25 cellular contexts compared by ENCODE assay signal in genomic region chr16:79823644-79824043, GRCh38.
"Had no signal": no experiment of that assay in that cellular context is flagged by ENCODE, and none has a peak within 500 bp of the region (broad histone marks: within the 10 kb centered on the region; RNA-seq: fewer than 3 reads in every experiment).

No MANE protein-coding gene starts in this region.

- FAIRE-seq: TTC549 had no signal

- DNase-seq: activated CD4-positive, alpha-beta T cell treated with anti-CD3 and anti-CD28 coated beads, Interleukin-2, amount 10 ng/mL, durations not matched to agents 24 days and 14 days; activated CD4-positive, alpha-beta T cell treated with anti-CD3 and anti-CD28 coated beads, Interleukin-2, amount 50 U/mL, for 4 hours; activated CD8-positive, alpha-beta T cell treated with anti-CD3 and anti-CD28 coated beads for 36 hours; activated naive CD4-positive, alpha-beta T cell treated with anti-CD3 and anti-CD28 coated beads, Interleukin-2, amount 10 ng/mL, durations not matched to agents 7 days and 5 days; activated naive CD8-positive, alpha-beta T cell treated with anti-CD3 and anti-CD28 coated beads, Interleukin-2, amount 50 U/mL, for 24 hours; activated T-cell treated with anti-CD3 and anti-CD28 coated beads, Interleukin-2, amount 50 U/mL, for 1 hour; activated T-cell treated with anti-CD3 and anti-CD28 coated beads, Interleukin-2, amount 50 U/mL, for 72 hours; anterior cingulate cortex; central memory CD4-positive, alpha-beta T cell; Karpas-422; KBM-7; NCI-H1105; NCI-H1436; NCI-H1694; NCI-H1930; NCI-H2081 treated with DMSO at 0.1 percent for 48 hours; NCI-H226; NCI-H446 treated with DMSO at 0.1 percent for 48 hours; NCI-H524 treated with DMSO at 0.1 percent for 48 hours; RPMI8226; SHP77 treated with DMSO at 0.1 percent for 48 hours; SK-N-SH had no signal

- H3K4me3 ChIP-seq: SJSA1 had no signal

- H3K4me1 ChIP-seq: SJSA1 had no signal

- H3K27me3 ChIP-seq: SJSA1 had no signal

- H3K27ac ChIP-seq: SJSA1 had no signal

- ATAC-seq: activated CD8-positive, alpha-beta T cell treated with anti-CD3 and anti-CD28 coated beads for 36 hours; activated naive CD8-positive, alpha-beta T cell treated with anti-CD3 and anti-CD28 coated beads, Interleukin-2, amount 50 U/mL, for 24 hours; activated T-cell treated with anti-CD3 and anti-CD28 coated beads, Interleukin-2, amount 50 U/mL, for 72 hours; Panc1 had no signal
